In genomic region chr7:732094-732541, GRCh38 we compare ENCODE assay signal across 9 cellular contexts. TPM values are rescaled to one million over a fixed set of nuclear protein-coding genes. Genes with fewer than 3 reads are reported as not detected.
A peak's percentile ranks its signal among the peaks of the same experiment; 100 is the strongest.
DNase-seq lines count a peak whose midpoint lies in the region; ATAC-seq, FAIRE-seq and TF ChIP-seq lines count a peak whose summit lies in the region.
"Had no signal": no experiment of that assay in that cellular context is flagged by ENCODE, and none has a peak within 500 bp of the region (broad histone marks: within the 10 kb centered on the region; RNA-seq: fewer than 3 reads in every experiment).

No MANE protein-coding gene starts in this region.

- H2AFZ ChIP-seq in PC-9, result no peak overlapping the region

- H3K9me3 ChIP-seq in PC-9 (ENCODE audit: insufficient read depth, low read depth) (peaks cover 7% of the 10 kb centered on the region), psoas muscle (peaks cover 10% of the 10 kb centered on the region)

- H3K4me1 ChIP-seq in PC-9 (replicated peaks; ENCODE audit: insufficient read depth) (peaks cover 23% of the 10 kb centered on the region), psoas muscle (peaks cover 32% of the 10 kb centered on the region)

- no peaks in the 10 kb centered on the region for H3K27me3 ChIP-seq in PC-9 (ENCODE audit: insufficient read depth, low read depth)
- no peaks in the 10 kb centered on the region for H3K27me3 ChIP-seq in psoas muscle (ENCODE audit: insufficient read depth in 3 of 3, low read length in 2 of 3)

- POLR2A ChIA-PET in PC-9 (lab: Charles Lee; ENCODE audit: unreplicated experiment), result interaction anchor here (0.6 kb wide), 1 partner anchor 83 kb away, joined by 10 read pairs; no protein-coding TSS in a partner anchor

- intact Hi-C loops in PC-9 (cut with micrococcal nuclease; ENCODE audit: unreplicated experiment) (loop anchor here (2.0 to 5.0 kb wide), 3 partner anchors 195 to 399 kb away; partner anchors contain the start of gene PDGFA), psoas muscle (cut with DNase I) (loop anchor here (5.0 kb wide), 2 partner anchors 210 to 410 kb away; no protein-coding TSS in a partner anchor)

- H3K36me3 ChIP-seq in PC-9 (ENCODE audit: low read depth), result peaks cover 28% of the 10 kb centered on the region
- H3K36me3 ChIP-seq in psoas muscle (ENCODE audit: insufficient read depth in 1 of 2, low read depth in 1 of 2), result peaks cover 0 to 3% of the 10 kb centered on the region in 2 donors

- H3K9me2 ChIP-seq in PC-9 (ENCODE audit: insufficient read depth), result no peaks in the 10 kb centered on the region

- peaks cover 33% of the 10 kb centered on the region for H3F3A ChIP-seq in PC-9 (ENCODE audit: insufficient read depth, low read depth)

- H3K79me2 ChIP-seq in PC-9 (ENCODE audit: low read depth), result peaks cover 58% of the 10 kb centered on the region

- no TSS peak for BruUV-seq in PC-9 (replicated peaks; lab: Mats Ljungman, UMichigan)

- FAIRE-seq in urothelium cell line (lab: Jason Lieb, UNC), result no peak
- FAIRE-seq: A204.1 had no signal

- TF ChIP-seq CTCF in PC-9 (conservative IDR thresholded peaks at IDR 0.05) (peak; percentile 48; the same call in 1 of the 2 replicates), fibroblast of villous mesenchyme (IDR thresholded peaks at IDR 0.05; ENCODE audit: insufficient read depth, low read depth, low read length) (peak; percentile 42), psoas muscle (IDR thresholded peaks at IDR 0.05) (peak; percentile 40)

- peak overlapping the region; percentile 35; the same call in 1 of the 2 replicates for H3K27ac ChIP-seq in PC-9
- H3K27ac ChIP-seq in psoas muscle, result peak overlapping the region; percentile 87

- DNase-seq in NCI-H1417 (lab: John Stamatoyannopoulos, UW), result peak in 2 of 3 experiments; percentile 21 to 63
- DNase-seq in NCI-H1417 treated with DMSO at 0.1 percent for 48 hours (lab: John Stamatoyannopoulos, UW), result no peak
- DNase-seq in PC-9, result peak; percentile 83 to 87
- peak; percentile 47 for DNase-seq in fibroblast of villous mesenchyme (ENCODE audit: low read depth)
- peak; percentile 52 to 61 for DNase-seq in psoas muscle
- no peak for DNase-seq in NAMALWA (ENCODE audit: low spot score)
- DNase-seq in urothelium cell line (ENCODE audit: low spot score), result no peak

- no peak overlapping the region for H3K4me3 ChIP-seq in PC-9
- H3K4me3 ChIP-seq in fibroblast of villous mesenchyme (ENCODE audit: low read depth, low read length), result no peak overlapping the region
- no peak overlapping the region for H3K4me3 ChIP-seq in psoas muscle

- CTCF ChIA-PET in PC-9 (lab: Charles Lee), result interaction anchor here (0.6 to 1.5 kb wide), 4 partner anchors 208 to 410 kb away, joined by 3 to 7 read pairs (median 4); no protein-coding TSS in a partner anchor

- peak overlapping the region; percentile 56 for H3K4me2 ChIP-seq in PC-9

- 48 to 62% (median 53%) methylated on average over 17 of the region's 17 CpGs for WGBS in psoas muscle, 3 donors

- ATAC-seq in psoas muscle, result peak; percentile 73 to 85 (median 79)
- ATAC-seq in GM19324 (IDR thresholded peaks at IDR 0.05; ENCODE audit: low FRiP score, unreplicated experiment), result no peak

- peaks cover 53% of the 10 kb centered on the region for H4K20me1 ChIP-seq in PC-9 (ENCODE audit: insufficient read depth)

RNA-seq across cellular contexts. Expression of gene PRKAR1B, which starts 5.0 kb away (rescaled TPM):
- total RNA-seq in PC-9 (2021) (51.7 and 66.6 TPM in 2 replicates), fibroblast of villous mesenchyme (16.4 and 23.8 TPM in 2 replicates), psoas muscle (1 to 10 TPM; 1.4 to 4.6 (median 3.4) TPM)
- 1 to 10 TPM; 1.5 to 1.9 (median 1.5) TPM for polyA plus RNA-seq in psoas muscle

RNA-seq across cellular contexts. Expression of gene DNAAF5, which starts 5.6 kb away (rescaled TPM):
- total RNA-seq in PC-9 (2021) (63.2 and 78.9 TPM in 2 replicates), fibroblast of villous mesenchyme (30.0 and 32.8 TPM in 2 replicates), psoas muscle (10 to 100 TPM; 17.8 to 26.7 (median 21.9) TPM)
- 10 to 100 TPM in 2 of 3 donors, 1 to 10 TPM in 1; 9.3 to 17.6 (median 14.1) TPM for polyA plus RNA-seq in psoas muscle

Comparison
In these comparisons a context has a peak if more than half of its experiments do, and no peak if none do; other contexts are left out.
1. DNase-seq: peak in NCI-H1417 (2 of 3), PC-9 (2 of 2), fibroblast of villous mesenchyme (single experiment) and psoas muscle (2 of 2); none in NCI-H1417 treated with DMSO at 0.1 percent for 48 hours (single experiment), NAMALWA (single experiment) and urothelium cell line (single experiment).
2. Peak in every context shown above with its lines, with median percentiles within 50 percentile points of each other: CTCF ChIP-seq.